In the genomic region with DNA sequence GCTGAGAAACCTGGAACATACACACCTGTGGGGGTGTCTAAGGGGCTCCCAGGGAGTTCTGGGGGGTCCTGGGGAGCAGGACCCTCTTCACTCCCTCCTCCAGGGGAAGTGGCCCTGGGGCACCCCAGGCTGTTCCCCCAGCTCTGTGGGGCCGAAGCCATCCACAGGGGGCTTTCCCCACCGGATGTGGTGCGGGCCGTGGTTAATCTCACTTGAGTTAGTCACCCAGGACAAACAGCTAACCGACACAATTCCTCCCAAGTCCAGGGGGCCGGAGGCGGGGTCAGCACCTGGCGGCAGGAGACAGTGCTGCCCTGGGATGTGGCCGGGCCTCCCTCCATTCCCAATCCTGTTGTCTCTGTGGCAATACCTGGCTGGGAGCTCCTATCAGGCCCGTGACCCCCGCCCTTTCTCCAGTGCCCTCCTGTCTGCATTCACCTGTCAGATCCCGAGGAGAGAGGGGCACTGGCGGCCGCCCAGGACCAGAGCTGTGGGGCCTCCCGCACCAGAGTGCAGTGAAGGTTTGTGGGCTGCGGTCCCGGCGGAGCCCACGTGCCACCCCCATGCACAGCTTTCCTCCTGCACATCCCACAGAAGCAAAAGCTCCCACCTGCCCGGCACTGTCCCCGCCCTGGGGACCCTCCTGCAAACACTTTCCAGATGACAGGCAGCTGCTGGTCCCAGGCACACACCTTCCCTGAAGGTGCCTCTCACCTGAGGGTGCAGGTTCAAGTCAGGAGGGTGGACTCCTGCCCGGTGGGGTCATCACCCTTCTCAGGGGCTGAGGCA, we compare ENCODE assay signal across 11 cellular contexts. TPM values are rescaled to one million over a fixed set of nuclear protein-coding genes. Genes with fewer than 3 reads are reported as not detected.
A peak's percentile ranks its signal among the peaks of the same experiment; 100 is the strongest.
DNase-seq lines count a peak whose midpoint lies in the region; ATAC-seq lines count a peak whose summit lies in the region.
"Had no signal": no experiment of that assay in that cellular context is flagged by ENCODE, and none has a peak within 500 bp of the region (broad histone marks: within the 10 kb centered on the region; RNA-seq: fewer than 3 reads in every experiment).

No MANE protein-coding gene starts in this region.

- H2BK120ac ChIP-seq in mesenchymal stem cell (ENCODE audit: low read depth, low read length) = no peak overlapping the region

- no peak overlapping the region for H3K18ac ChIP-seq in mesenchymal stem cell (ENCODE audit: low read depth in 1 of 2, low read length in 2 of 2)

- no peak overlapping the region for H3K9ac ChIP-seq in mesenchymal stem cell (ENCODE audit: low read length)

- peak overlapping the region; percentile 81 for H2BK5ac ChIP-seq in mesenchymal stem cell (ENCODE audit: low read depth, low read length, poor library complexity, severe bottlenecking)

- DNase-seq in EH (ENCODE audit: low read depth) (peak; percentile 39), HT1080 (ENCODE audit: low read depth) (peak; percentile 53), mesenchymal stem cell (peak; percentile 38), NCI-H2081 (lab: John Stamatoyannopoulos, UW) (no peak), NCI-H146 (lab: John Stamatoyannopoulos, UW) (no peak), NCI-H1092 treated with DMSO at 0.1 percent for 48 hours (lab: John Stamatoyannopoulos, UW) (no peak)
- peak; percentile 12 for DNase-seq in activated naive CD4-positive, alpha-beta T cell treated with anti-CD3 and anti-CD28 coated beads, Interleukin-2, amount 50 U/mL, for 16 hours
- DNase-seq: foreskin fibroblast, NCI-H446 treated with DMSO at 0.1 percent for 48 hours had no signal

- no peak overlapping the region for H3K4me3 ChIP-seq in mesenchymal stem cell (ENCODE audit: insufficient read depth in 1 of 2, low read depth in 1 of 2, low read length in 2 of 2)
- H3K4me3 ChIP-seq: ovary had no signal

- H4K8ac ChIP-seq in mesenchymal stem cell (ENCODE audit: low read length) = no peak overlapping the region

- no peak overlapping the region for H2BK12ac ChIP-seq in mesenchymal stem cell (ENCODE audit: low read length in 2 of 2)

- H3K4ac ChIP-seq in mesenchymal stem cell (ENCODE audit: low read depth in 1 of 2, low read length in 2 of 2) = no peak overlapping the region

- no peak overlapping the region for H2BK15ac ChIP-seq in mesenchymal stem cell (ENCODE audit: low read depth, poor library complexity, severe bottlenecking)

- peak overlapping the region; percentile 12 for H3K4me2 ChIP-seq in mesenchymal stem cell (ENCODE audit: low read length, poor library complexity, severe bottlenecking)

- H3K36me3 ChIP-seq in mesenchymal stem cell (ENCODE audit: control insufficient read depth in 1 of 2, insufficient read depth in 2 of 2, low read depth in 1 of 2, low read length in 2 of 2) = no peaks in the 10 kb centered on the region
- H3K36me3 ChIP-seq: ovary had no signal

- peak overlapping the region; percentile 79 for H2AK5ac ChIP-seq in mesenchymal stem cell (ENCODE audit: low read length, severe bottlenecking)

- no peaks in the 10 kb centered on the region for H3K79me1 ChIP-seq in mesenchymal stem cell (replicated peaks; ENCODE audit: low read length, poor library complexity, severe bottlenecking)

- no peak overlapping the region for H3K23ac ChIP-seq in mesenchymal stem cell (ENCODE audit: low read length in 2 of 2)

- peaks cover 0 to 10% of the 10 kb centered on the region in 2 experiments for H3K27me3 ChIP-seq in mesenchymal stem cell (ENCODE audit: control insufficient read depth in 1 of 2, insufficient read depth in 1 of 2, low read length in 2 of 2)
- H3K27me3 ChIP-seq: ovary had no signal

- 86% methylated on average over 21 of the region's 22 CpGs for WGBS in mesenchymal stem cell

- no peak overlapping the region for H3K14ac ChIP-seq in mesenchymal stem cell (ENCODE audit: low read length in 2 of 2)

- peaks cover 54% of the 10 kb centered on the region for H3K4me1 ChIP-seq in mesenchymal stem cell (ENCODE audit: control insufficient read depth, insufficient read depth, low read depth, low read length)

- peak overlapping the region; percentile 77 for H3K27ac ChIP-seq in mesenchymal stem cell (ENCODE audit: low read length, poor library complexity, severe bottlenecking)
- H3K27ac ChIP-seq: ovary had no signal

- no peak overlapping the region for H2AFZ ChIP-seq in mesenchymal stem cell (ENCODE audit: low read depth, low read length)

- H3K9me3 ChIP-seq in mesenchymal stem cell (ENCODE audit: control insufficient read depth, low read length) = no peaks in the 10 kb centered on the region
- H3K9me3 ChIP-seq: ovary had no signal

- ATAC-seq in HG03139 (IDR thresholded peaks at IDR 0.05; ENCODE audit: unreplicated experiment) = no peak

- H4K91ac ChIP-seq in mesenchymal stem cell (ENCODE audit: low read length) = no peak overlapping the region

RNA-seq across cellular contexts. Expression of gene MUC5AC, which starts 5.2 kb away (rescaled TPM):
- not detected in 2 replicates for total RNA-seq in HT1080 (2014; rRNA removed; shearing (Covaris generic))
- not detected in 2 replicates for polyA plus RNA-seq in HT1080 (2015; cell fraction: cytosol; rRNA removed)
- polyA plus RNA-seq in HT1080 (2015; cell fraction: nucleus; rRNA removed) = 0.01 TPM in 1 of 2 replicates, not detected in the other
- polyA plus RNA-seq in mesenchymal stem cell (2013, experiment 1 of 2) = not detected
- polyA plus RNA-seq in mesenchymal stem cell (2013, experiment 2 of 2) = not detected
- polyA plus RNA-seq: ovary had no signal

Comparison
In these comparisons a context has a peak if more than half of its experiments do, and no peak if none do; other contexts are left out.
1. DNase-seq: peak in EH (single experiment), HT1080 (single experiment), activated naive CD4-positive, alpha-beta T cell treated with anti-CD3 and anti-CD28 coated beads, Interleukin-2, amount 50 U/mL, for 16 hours (single experiment) and mesenchymal stem cell (single experiment); none in NCI-H2081 (0 of 2), NCI-H146 (single experiment) and NCI-H1092 treated with DMSO at 0.1 percent for 48 hours (single experiment).